Comparison of ENCODE assay signal across 35 cellular contexts in the genomic region with DNA sequence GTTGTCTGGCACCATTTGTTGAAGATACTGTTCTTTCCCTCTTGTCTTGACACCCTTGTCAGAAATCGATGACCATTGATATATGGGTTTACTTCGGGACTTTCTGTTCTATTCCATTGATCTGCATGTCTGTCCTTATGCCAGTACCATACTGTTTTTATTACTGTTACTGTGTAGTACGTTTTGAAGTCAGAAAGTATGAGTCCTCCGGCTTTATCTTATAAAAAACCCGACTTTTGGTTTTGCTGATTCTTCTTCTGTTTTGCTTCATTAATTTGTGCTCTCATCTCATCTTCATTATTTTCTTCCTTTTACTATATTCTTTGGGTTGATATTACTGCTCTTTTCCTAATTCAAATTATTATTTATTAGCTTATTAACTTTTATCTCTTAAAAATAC.
"Had no signal": no experiment of that assay in that cellular context is flagged by ENCODE, and none has a peak within 500 bp of the region (broad histone marks: within the 10 kb centered on the region; RNA-seq: fewer than 3 reads in every experiment).

No MANE protein-coding gene starts in this region.

- DNase-seq: Karpas-422, Kasumi-1, MG63, MM.1S, MV-4-11, NCI-H1048, NCI-H1092, NCI-H1092 treated with DMSO at 0.1 percent for 48 hours, NCI-H1105, NCI-H1105 treated with DMSO at 0.1 percent for 48 hours, NCI-H1417, NCI-H1417 treated with DMSO at 0.1 percent for 48 hours, NCI-H1436, NCI-H1436 treated with DMSO at 0.1 percent for 48 hours, NCI-H146, NCI-H1694, NCI-H1694 treated with DMSO at 0.1 percent for 48 hours, NCI-H187, NCI-H187 treated with DMSO at 0.1 percent for 48 hours, NCI-H1930, NCI-H2029, NCI-H2029 treated with DMSO at 0.1 percent for 48 hours, NCI-H2081, NCI-H2081 treated with DMSO at 0.1 percent for 48 hours, NCI-H2107, NCI-H2171, NCI-H2171 treated with DMSO at 0.1 percent for 48 hours, NCI-H2227 treated with DMSO at 0.1 percent for 48 hours, NCI-H226, NCI-H345, NCI-H446, NCI-H446 treated with DMSO at 0.1 percent for 48 hours, NCI-H510A, NCI-H510A treated with DMSO at 0.1 percent for 48 hours, NCI-H524 had no signal
